15 cellular contexts compared by ENCODE assay signal in genomic region chr9:120724757-120725156, GRCh38. TPM values are rescaled to one million over a fixed set of nuclear protein-coding genes. Genes with fewer than 3 reads are reported as not detected.
DNase-seq lines count a peak whose midpoint lies in the region; ATAC-seq and TF ChIP-seq lines count a peak whose summit lies in the region.
"Had no signal": no experiment of that assay in that cellular context is flagged by ENCODE, and none has a peak within 500 bp of the region (broad histone marks: within the 10 kb centered on the region; RNA-seq: fewer than 3 reads in every experiment).

No MANE protein-coding gene starts in this region.

- intact Hi-C loops in esophagus muscularis mucosa (cut with DNase I) (no loop called here), Right ventricle myocardium inferior (cut with DNase I) (no loop called here)

- H3K36me3 ChIP-seq in esophagus muscularis mucosa (no peaks in the 10 kb centered on the region), lung (ENCODE audit: control insufficient read depth in 2 of 2, insufficient read depth in 2 of 2, low read length in 2 of 2) (no peaks in the 10 kb centered on the region), upper lobe of left lung (no peaks in the 10 kb centered on the region)
- H3K36me3 ChIP-seq: BE2C had no signal

- H3K9me3 ChIP-seq in esophagus muscularis mucosa = no peaks in the 10 kb centered on the region
- H3K9me3 ChIP-seq in lung (ENCODE audit: control insufficient read depth in 2 of 2, insufficient read depth in 1 of 2, low read length in 1 of 2) = no peaks in the 10 kb centered on the region
- H3K9me3 ChIP-seq in upper lobe of left lung = no peaks in the 10 kb centered on the region
- H3K9me3 ChIP-seq: BE2C had no signal

- no peak overlapping the region for H3K27ac ChIP-seq in esophagus muscularis mucosa (replicated peaks in 1 of 4)
- no peak overlapping the region for H3K27ac ChIP-seq in lung (ENCODE audit: low read depth in 1 of 2, low read length in 1 of 2)
- H3K27ac ChIP-seq in upper lobe of left lung = peak overlapping the region; percentile 12 to 74 (median 62)

- H3K4me3 ChIP-seq in esophagus muscularis mucosa (no peak overlapping the region), lung (no peak overlapping the region), upper lobe of left lung (no peak overlapping the region)

- TF ChIP-seq EP300 in esophagus muscularis mucosa (IDR thresholded peaks at IDR 0.05) = no peak
- TF ChIP-seq EP300 in upper lobe of left lung (IDR thresholded peaks at IDR 0.05) = peak in 3 of 4 donors; percentile 69 to 98 (median 95)

- DNase-seq in esophagus muscularis mucosa (ENCODE audit: extremely low spot score) (peak; percentile 62), lung (ENCODE audit: low spot score) (no peak), upper lobe of left lung (peak in 1 of 2 donors; percentile 48), DMS153 treated with DMSO at 0.1 percent for 48 hours (lab: John Stamatoyannopoulos, UW; ENCODE audit: unreplicated experiment) (no peak), Right ventricle myocardium inferior (ENCODE audit: missing footprints) (no peak)
- no peak for DNase-seq in stimulated activated CD4-positive, alpha-beta T cell treated with anti-CD3 and anti-CD28 coated beads, Interleukin-12 subunit alpha, Interleukin-12 subunit beta, amount 100 ng/mL, for 4 hours
- DNase-seq: ACHN; BE2C; C1 segment of cervical spinal cord; CD4-positive, CD25-positive, alpha-beta regulatory T cell; CD8-positive, alpha-beta memory T cell; COR-L47; DMS 273 treated with DMSO at 0.1 percent for 48 hours; H9 had no signal

- TF ChIP-seq POLR2A in esophagus muscularis mucosa (IDR thresholded peaks at IDR 0.05; ENCODE audit: low read depth) (no peak), upper lobe of left lung (IDR thresholded peaks at IDR 0.05) (no peak)

- ATAC-seq in lung (ENCODE audit: insufficient read depth, low FRiP score) = peak; percentile 20
- peak in 1 of 2 donors; percentile 49 for ATAC-seq in upper lobe of left lung (ENCODE audit: low FRiP score in 2 of 2)
- ATAC-seq in Right ventricle myocardium inferior = no peak
- ATAC-seq: HepG2 had no signal

- TF ChIP-seq CTCF in esophagus muscularis mucosa (IDR thresholded peaks at IDR 0.05) = no peak
- TF ChIP-seq CTCF in lung (IDR thresholded peaks at IDR 0.05; ENCODE audit: control extremely low read depth, extremely low read depth) = no peak
- TF ChIP-seq CTCF in upper lobe of left lung (IDR thresholded peaks at IDR 0.05) = no peak

- WGBS in esophagus muscularis mucosa = 75% methylated on average over 1 of the region's 1 CpG
- 54 to 61% methylated on average over 1 of the region's 1 CpG for WGBS in lung, 2 donors
- 50 to 77% methylated on average over 1 of the region's 1 CpG for WGBS in upper lobe of left lung, 2 donors

- H3K27me3 ChIP-seq in esophagus muscularis mucosa (no peaks in the 10 kb centered on the region), lung (ENCODE audit: control insufficient read depth, insufficient read depth) (no peaks in the 10 kb centered on the region), upper lobe of left lung (no peaks in the 10 kb centered on the region)
- H3K27me3 ChIP-seq: BE2C had no signal

- H3K4me1 ChIP-seq in esophagus muscularis mucosa = peaks cover 0 to 4% (median 2%) of the 10 kb centered on the region in 4 donors
- no peaks in the 10 kb centered on the region for H3K4me1 ChIP-seq in lung (ENCODE audit: control insufficient read depth in 2 of 2, insufficient read depth in 2 of 2, low read length in 2 of 2)
- H3K4me1 ChIP-seq in upper lobe of left lung = peaks cover 1 to 17% (median 10%) of the 10 kb centered on the region in 4 donors
- H3K4me1 ChIP-seq: BE2C had no signal

RNA-seq across cellular contexts. Expression of gene MEGF9, which starts 10.5 kb away (rescaled TPM):
- total RNA-seq in esophagus muscularis mucosa (10 to 100 TPM; 17.1 to 23.1 (median 18.9) TPM), lung (10 to 100 TPM; 22.0 to 48.3 TPM), upper lobe of left lung (100 to 1,000 TPM in 1 of 6 donors, 10 to 100 TPM in 5; 30.4 to 130 (median 71.0) TPM), Right ventricle myocardium inferior (25.2 TPM)
- polyA plus RNA-seq in lung = 10 to 100 TPM; 19.2 to 39.2 TPM

Comparison
In these comparisons a context has a peak if more than half of its experiments do, and no peak if none do; other contexts are left out.
1. H3K27ac ChIP-seq: peak in upper lobe of left lung (4 of 4); none in esophagus muscularis mucosa (0 of 4) and lung (0 of 2).